8 cellular contexts compared by ENCODE assay signal in genomic region chr3:140276698-140277097, GRCh38.
DNase-seq lines count a peak whose midpoint lies in the region; ATAC-seq, FAIRE-seq and TF ChIP-seq lines count a peak whose summit lies in the region.

No MANE protein-coding gene starts in this region.

- no peak overlapping the region for H3K4me3 Mint-ChIP-seq in stimulated activated effector memory CD8-positive, alpha-beta T cell treated with anti-CD3 and anti-CD28 coated beads, Interleukin-12 subunit alpha, Interleukin-12 subunit beta, amount 100 ng/mL, for 72 hours

- in situ Hi-C loops in HepG2 (cut with HindIII; ENCODE audit: extremely low pct_ligation_motif_present, low pct_unique_long_range_greater_than_20kb), result no loop called here

- no peaks in the 10 kb centered on the region for H4K20me1 ChIP-seq in HepG2 (ENCODE audit: insufficient read depth, low read length)

- H3K4me2 ChIP-seq in HepG2 (ENCODE audit: low read depth, low read length), result no peak overlapping the region

- TF ChIP-seq EP300 in Ishikawa (IDR thresholded peaks at IDR 0.05; ENCODE audit: borderline replicate concordance) (no peak), HepG2 (IDR thresholded peaks at IDR 0.05; ENCODE audit: low read depth in 2 of 2, low read length in 2 of 2) (no peak), HepG2 (CRISPR knock-in tag; IDR thresholded peaks at IDR 0.05; ENCODE audit: borderline replicate concordance) (no peak), tibial nerve (IDR thresholded peaks at IDR 0.05) (no peak)

- H3K9me3 ChIP-seq in HepG2 (ENCODE audit: low read length) (no peaks in the 10 kb centered on the region), tibial nerve (no peaks in the 10 kb centered on the region)

- no peaks in the 10 kb centered on the region for H3K9me3 Mint-ChIP-seq in stimulated activated effector memory CD8-positive, alpha-beta T cell treated with anti-CD3 and anti-CD28 coated beads, Interleukin-12 subunit alpha, Interleukin-12 subunit beta, amount 100 ng/mL, for 72 hours

- TF ChIP-seq POLR2A in HepG2 (IDR thresholded peaks at IDR 0.05; ENCODE audit: insufficient read depth in 1 of 2, low read depth in 2 of 2, low read length in 2 of 2) (no peak), tibial nerve (IDR thresholded peaks at IDR 0.05) (no peak)

- no peaks in the 10 kb centered on the region for H3K36me3 Mint-ChIP-seq in stimulated activated effector memory CD8-positive, alpha-beta T cell treated with anti-CD3 and anti-CD28 coated beads, Interleukin-12 subunit alpha, Interleukin-12 subunit beta, amount 100 ng/mL, for 72 hours

- no peak overlapping the region for H3K27ac Mint-ChIP-seq in stimulated activated effector memory CD8-positive, alpha-beta T cell treated with anti-CD3 and anti-CD28 coated beads, Interleukin-12 subunit alpha, Interleukin-12 subunit beta, amount 100 ng/mL, for 72 hours

- intact Hi-C loops in HepG2 (cut with micrococcal nuclease; ENCODE audit: unreplicated experiment), result loop anchor here (1.0 kb wide), 1 partner anchor 461 kb away; no protein-coding TSS in a partner anchor

- H3K36me3 ChIP-seq in HepG2 (replicated peaks in 1 of 2; ENCODE audit: control insufficient read depth in 1 of 2, insufficient read depth in 2 of 2, low read length in 2 of 2), result no peaks in the 10 kb centered on the region
- no peaks in the 10 kb centered on the region for H3K36me3 ChIP-seq in tibial nerve

- H3K27me3 ChIP-seq in HepG2 (ENCODE audit: control insufficient read depth in 1 of 2, insufficient read depth in 2 of 2, low read length in 2 of 2) (0 out of 5 replicates have a peak, but pooled peaks cover 0 to 4% of the 10 kb centered on the region in 2 experiments), tibial nerve (no peaks in the 10 kb centered on the region)

- FAIRE-seq in D721Med (lab: Jason Lieb, UNC) (no peak), HepG2 (lab: Jason Lieb, UNC) (no peak)

- H3K4me1 ChIP-seq in HepG2 (ENCODE audit: insufficient read depth, low read length), result no peaks in the 10 kb centered on the region
- no peaks in the 10 kb centered on the region for H3K4me1 ChIP-seq in tibial nerve

- no peak for DNase-seq in D721Med (ENCODE audit: insufficient read length, low spot score)
- DNase-seq in HepG2 (ENCODE audit: low spot score), result peak; percentile 9
- DNase-seq in tibial nerve (ENCODE audit: low spot score in 2 of 2), result no peak
- DNase-seq in activated T-cell treated with anti-CD3 and anti-CD28 coated beads for 4 hours, result no peak
- DNase-seq in stimulated activated effector memory CD8-positive, alpha-beta T cell treated with anti-CD3 and anti-CD28 coated beads, Interleukin-12 subunit alpha, Interleukin-12 subunit beta, amount 100 ng/mL, for 72 hours (ENCODE audit: low spot score in 2 of 2), result no peak

- no peaks in the 10 kb centered on the region for H3K79me2 ChIP-seq in HepG2 (ENCODE audit: insufficient read depth, low read length)

- no peaks in the 10 kb centered on the region for H3K4me1 Mint-ChIP-seq in stimulated activated effector memory CD8-positive, alpha-beta T cell treated with anti-CD3 and anti-CD28 coated beads, Interleukin-12 subunit alpha, Interleukin-12 subunit beta, amount 100 ng/mL, for 72 hours

- WGBS in HepG2 (ENCODE audit: low lambda C conversion rate), result 0% methylated on average over 3 of the region's 3 CpGs
- WGBS in tibial nerve, 2 donors, result 53 to 68% methylated on average over 3 of the region's 3 CpGs

- no peak overlapping the region for H2AFZ ChIP-seq in HepG2 (ENCODE audit: low read length)

- peak; percentile 34 for TF ChIP-seq CTCF in D721Med (IDR thresholded peaks at IDR 0.05; ENCODE audit: insufficient read depth, missing control alignments)
- peak; percentile 40; the same call in 1 of the 2 replicates for TF ChIP-seq CTCF in VCaP (conservative IDR thresholded peaks at IDR 0.05)
- peak; percentile 48 for TF ChIP-seq CTCF in HepG2 (CRISPR knock-in tag; IDR thresholded peaks at IDR 0.05)
- TF ChIP-seq CTCF in tibial nerve (IDR thresholded peaks at IDR 0.05), result no peak

- POLR2A ChIA-PET in HepG2 (lab: Yijun Ruan, JAX), result no interaction called here

- no TSS peak for BruUV-seq in HepG2 (replicated peaks; lab: Mats Ljungman, UMichigan)

- no peak overlapping the region for H3K4me3 ChIP-seq in HepG2 (replicated peaks in 1 of 3; ENCODE audit: insufficient read depth in 1 of 3, low read depth in 2 of 3, low read length in 3 of 3)
- H3K4me3 ChIP-seq in tibial nerve, result no peak overlapping the region

- CTCF ChIA-PET in HepG2 (lab: Yijun Ruan, JAX; ENCODE audit: low intra/inter-chr PET ratio, low total read pairs), result interaction anchor here (1.2 kb wide), 1 partner anchor 460 kb away, joined by 3 read pairs; no protein-coding TSS in a partner anchor

- peak; percentile 27; the same call in 1 of the 2 replicates for TF ChIP-seq RAD21 in Ishikawa (IDR thresholded peaks at IDR 0.05; ENCODE audit: low read depth)
- no peak for TF ChIP-seq RAD21 in HepG2 (CRISPR knock-in tag; IDR thresholded peaks at IDR 0.05)

- ATAC-seq in HepG2, result peak; percentile 58
- no peak for ATAC-seq in stimulated activated effector memory CD8-positive, alpha-beta T cell treated with anti-CD3 and anti-CD28 coated beads, Interleukin-12 subunit alpha, Interleukin-12 subunit beta, amount 100 ng/mL, for 72 hours
- ATAC-seq in HG02610 (IDR thresholded peaks at IDR 0.05; ENCODE audit: unreplicated experiment), result no peak

- H3K9ac ChIP-seq in HepG2 (ENCODE audit: insufficient read depth, low read depth, low read length), result no peak overlapping the region

- H3K27ac ChIP-seq in VCaP (no peak overlapping the region), HepG2 (ENCODE audit: extremely low read length, insufficient read depth, low read length) (no peak overlapping the region), tibial nerve (no peak overlapping the region)

TF ChIP-seq in Ishikawa, 13 proteins besides CTCF, POLR2A, EP300 and RAD21:
- TF ChIP-seq FOXM1 (IDR thresholded peaks at IDR 0.05; ENCODE audit: borderline replicate concordance, low read depth) (no peak), CEBPB (IDR thresholded peaks at IDR 0.05) (no peak), TCF12 (IDR thresholded peaks at IDR 0.05; ENCODE audit: low read depth) (no peak), CREB1 (IDR thresholded peaks at IDR 0.05; ENCODE audit: low read depth) (no peak), TEAD4 (IDR thresholded peaks at IDR 0.05) (no peak), EGR1 (IDR thresholded peaks at IDR 0.05) (no peak), USF1 (IDR thresholded peaks at IDR 0.05) (no peak), MAX (IDR thresholded peaks at IDR 0.05) (no peak), ZBTB7A (IDR thresholded peaks at IDR 0.05; ENCODE audit: low read depth) (no peak), TAF1 (IDR thresholded peaks at IDR 0.05; ENCODE audit: low read depth) (no peak)

TF ChIP-seq in HepG2, 621 proteins besides CTCF, POLR2A, EP300 and RAD21:
- TF ChIP-seq ZBTB42 (CRISPR knock-in tag; IDR thresholded peaks at IDR 0.05) (no peak), STAG1 (CRISPR knock-in tag; IDR thresholded peaks at IDR 0.05) (peak; percentile 39)

Comparison
In these comparisons a context has a peak if more than half of its experiments do, and no peak if none do; other contexts are left out.
1. CTCF ChIP-seq: peak in D721Med (single experiment), VCaP (single experiment) and HepG2 (single experiment); none in tibial nerve (0 of 5).